In the genomic region with DNA sequence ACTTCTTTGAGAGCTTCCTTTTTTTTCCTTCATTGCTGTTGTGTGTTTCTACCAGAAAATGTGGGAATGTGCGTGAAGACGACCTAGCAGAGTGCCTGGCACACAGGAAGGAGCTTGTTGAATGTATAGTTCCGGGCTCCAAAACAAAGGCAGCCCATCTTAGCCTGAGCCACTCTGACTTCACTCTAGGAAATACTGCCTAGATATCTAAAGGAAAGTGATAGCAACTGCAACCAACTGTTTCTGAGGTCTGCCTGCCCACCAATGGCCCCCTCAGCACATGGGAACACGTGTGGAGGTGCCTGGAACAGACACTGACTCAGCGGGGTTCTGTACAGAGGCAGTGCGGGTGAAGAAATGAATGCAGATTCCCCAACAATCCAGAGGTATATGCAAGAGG, we compare ENCODE assay signal across 15 cellular contexts. TPM values are rescaled to one million over a fixed set of nuclear protein-coding genes. Genes with fewer than 3 reads are reported as not detected.
DNase-seq lines count a peak whose midpoint lies in the region; ATAC-seq, FAIRE-seq and TF ChIP-seq lines count a peak whose summit lies in the region.
"Had no signal": no experiment of that assay in that cellular context is flagged by ENCODE, and none has a peak within 500 bp of the region (broad histone marks: within the 10 kb centered on the region; RNA-seq: fewer than 3 reads in every experiment).

No MANE protein-coding gene starts in this region.

- TF ChIP-seq RAD21 in HepG2 (CRISPR knock-in tag; IDR thresholded peaks at IDR 0.05) = no peak

- WGBS in HepG2 (ENCODE audit: low lambda C conversion rate) = 76% methylated on average over 6 of the region's 6 CpGs

- in situ Hi-C loops in HepG2 (cut with HindIII; ENCODE audit: extremely low pct_ligation_motif_present, low pct_unique_long_range_greater_than_20kb) = no loop called here

- H4K20me1 ChIP-seq in HepG2 (ENCODE audit: insufficient read depth, low read length) = no peaks in the 10 kb centered on the region

- H3K4me2 ChIP-seq in HepG2 (ENCODE audit: low read depth, low read length) = no peak overlapping the region

- TF ChIP-seq POLR2A in HepG2 (IDR thresholded peaks at IDR 0.05; ENCODE audit: insufficient read depth in 1 of 2, low read depth in 2 of 2, low read length in 2 of 2) = no peak

- H3K27ac Mint-ChIP-seq in activated naive CD4-positive, alpha-beta T cell treated with anti-CD3 and anti-CD28 coated beads, Interleukin-2, amount 50 U/mL, for 24 hours = no peak overlapping the region
- H3K27ac Mint-ChIP-seq in T-cell (peak overlapping the region; percentile 69 to 92), type B pancreatic cell (peak overlapping the region; percentile 12)
- H3K27ac Mint-ChIP-seq: activated B cell treated with CpG ODN at 0.5 μM for 24 hours had no signal

- intact Hi-C loops in HepG2 (cut with micrococcal nuclease; ENCODE audit: unreplicated experiment) = no loop called here

- H3K4me3 Mint-ChIP-seq in activated naive CD4-positive, alpha-beta T cell treated with anti-CD3 and anti-CD28 coated beads, Interleukin-2, amount 50 U/mL, for 24 hours = peak overlapping the region; percentile 39
- H3K4me3 Mint-ChIP-seq in T-cell (peak overlapping the region in 2 of 3 donors; percentile 4 to 66), type B pancreatic cell (no peak overlapping the region)
- H3K4me3 Mint-ChIP-seq: activated B cell treated with CpG ODN at 0.5 μM for 24 hours, neural crest cell had no signal

- H3K9me3 Mint-ChIP-seq in activated naive CD4-positive, alpha-beta T cell treated with anti-CD3 and anti-CD28 coated beads, Interleukin-2, amount 50 U/mL, for 24 hours = no peaks in the 10 kb centered on the region
- H3K9me3 Mint-ChIP-seq in T-cell = no peaks in the 10 kb centered on the region
- no peaks in the 10 kb centered on the region for H3K9me3 Mint-ChIP-seq in type B pancreatic cell
- H3K9me3 Mint-ChIP-seq: activated B cell treated with CpG ODN at 0.5 μM for 24 hours, neural crest cell had no signal

- peak overlapping the region; percentile 63 for H3K9ac ChIP-seq in HepG2 (ENCODE audit: insufficient read depth, low read depth, low read length)

- peaks cover 100% of the 10 kb centered on the region for H3K4me1 ChIP-seq in HepG2 (ENCODE audit: insufficient read depth, low read length)

- H3K4me3 ChIP-seq in HepG2 (replicated peaks in 1 of 3; ENCODE audit: insufficient read depth in 1 of 3, low read depth in 2 of 3, low read length in 3 of 3) = no peak overlapping the region
- H3K4me3 ChIP-seq: Peyer's patch had no signal

- TF ChIP-seq EP300 in HepG2 (IDR thresholded peaks at IDR 0.05; ENCODE audit: low read depth in 2 of 2, low read length in 2 of 2) (no peak), HepG2 (CRISPR knock-in tag; IDR thresholded peaks at IDR 0.05; ENCODE audit: borderline replicate concordance) (no peak)

- POLR2A ChIA-PET in T-cell (lab: Charles Lee) (interaction anchor here (0.5 to 1.4 kb wide), 3 partner anchors 14 to 918 kb away, joined by 3 to 8 read pairs (median 7); no protein-coding TSS in a partner anchor), HepG2 (lab: Yijun Ruan, JAX) (interaction anchor here (2.5 to 18.2 kb wide), 2 partner anchors 20 to 31 kb away, joined by 23 to 945 read pairs; partner anchors contain the start of gene XBP1)

- H3K79me2 ChIP-seq in HepG2 (ENCODE audit: insufficient read depth, low read length) = peaks cover 2% of the 10 kb centered on the region

- H3K27ac ChIP-seq in HepG2 (ENCODE audit: extremely low read length, insufficient read depth, low read length) = peak overlapping the region; percentile 98

- no peaks in the 10 kb centered on the region for H3K9me3 ChIP-seq in HepG2 (ENCODE audit: low read length)
- H3K9me3 ChIP-seq: Peyer's patch had no signal

- H3K27me3 ChIP-seq in HepG2 (ENCODE audit: control insufficient read depth in 1 of 2, insufficient read depth in 2 of 2, low read length in 2 of 2) = no peaks in the 10 kb centered on the region
- H3K27me3 ChIP-seq: Peyer's patch had no signal

- no peak for FAIRE-seq in HepG2 (lab: Jason Lieb, UNC)

- BruUV-seq in HepG2 (replicated peaks; lab: Mats Ljungman, UMichigan) = no TSS peak

- peaks cover 4% of the 10 kb centered on the region for H3K36me3 Mint-ChIP-seq in activated naive CD4-positive, alpha-beta T cell treated with anti-CD3 and anti-CD28 coated beads, Interleukin-2, amount 50 U/mL, for 24 hours
- H3K36me3 Mint-ChIP-seq in T-cell = peaks cover 15% of the 10 kb centered on the region
- no peaks in the 10 kb centered on the region for H3K36me3 Mint-ChIP-seq in type B pancreatic cell

- no peak for DNase-seq in activated naive CD4-positive, alpha-beta T cell (lab: John Stamatoyannopoulos, UW)
- DNase-seq in T-cell = no peak
- no peak for DNase-seq in HepG2 (ENCODE audit: low spot score)
- DNase-seq in type B pancreatic cell (ENCODE audit: extremely low spot score, unreplicated experiment) = no peak
- no peak for DNase-seq in HT-29 (ENCODE audit: low spot score)
- DNase-seq in hepatic stellate cell (ENCODE audit: low spot score) = no peak
- no peak for DNase-seq in HUDEP-2 (lab: John Stamatoyannopoulos, UW; ENCODE audit: unreplicated experiment in 76 of 76)
- DNase-seq: activated B cell treated with CpG ODN at 0.5 μM for 24 hours; NCI-H1930; NCI-H524 treated with DMSO at 0.1 percent for 48 hours; stimulated activated naive CD4-positive, alpha-beta T cell had no signal

- no peaks in the 10 kb centered on the region for H3K36me3 ChIP-seq in HepG2 (replicated peaks in 1 of 2; ENCODE audit: control insufficient read depth in 1 of 2, insufficient read depth in 2 of 2, low read length in 2 of 2)
- H3K36me3 ChIP-seq: Peyer's patch had no signal

- H3K27me3 Mint-ChIP-seq in activated naive CD4-positive, alpha-beta T cell treated with anti-CD3 and anti-CD28 coated beads, Interleukin-2, amount 50 U/mL, for 24 hours = no peaks in the 10 kb centered on the region
- H3K27me3 Mint-ChIP-seq in T-cell (no peaks in the 10 kb centered on the region), type B pancreatic cell (no peaks in the 10 kb centered on the region)
- H3K27me3 Mint-ChIP-seq: activated B cell treated with CpG ODN at 0.5 μM for 24 hours had no signal

- no peak overlapping the region for H2AFZ ChIP-seq in HepG2 (ENCODE audit: low read length)

- H3K4me1 Mint-ChIP-seq in activated naive CD4-positive, alpha-beta T cell treated with anti-CD3 and anti-CD28 coated beads, Interleukin-2, amount 50 U/mL, for 24 hours = peaks cover 84% of the 10 kb centered on the region
- H3K4me1 Mint-ChIP-seq in T-cell = peaks cover 85 to 89% (median 86%) of the 10 kb centered on the region in 3 donors
- H3K4me1 Mint-ChIP-seq in type B pancreatic cell (ENCODE audit: unreplicated experiment) = peaks cover 39% of the 10 kb centered on the region

- CTCF ChIA-PET in T-cell (lab: Charles Lee) (interaction anchor here in 1 of 2 donors (1.0 to 1.3 kb wide), 2 partner anchors 12 to 18 kb away, joined by 3 to 4 read pairs; no protein-coding TSS in a partner anchor), HepG2 (lab: Yijun Ruan, JAX; ENCODE audit: low intra/inter-chr PET ratio, low total read pairs) (no interaction called here)

- no peak for ATAC-seq in T-cell (replicated peaks in 1 of 4)
- no peak for ATAC-seq in HepG2
- ATAC-seq: left lobe of liver had no signal

- no peak for TF ChIP-seq CTCF in HepG2 (CRISPR knock-in tag; IDR thresholded peaks at IDR 0.05)
- no peak for TF ChIP-seq CTCF in type B pancreatic cell (conservative IDR thresholded peaks at IDR 0.05)

RNA-seq across cellular contexts. Expression of gene XBP1, which starts 14.7 kb away (rescaled TPM):
- total RNA-seq in T-cell (100 to 1,000 TPM; 132 to 205 (median 140) TPM), HepG2 (2016; rRNA removed; fragmentation: Illumina TruSeq; extraction: Trizol) (313 and 427 TPM in 2 replicates), type B pancreatic cell (ENCODE audit: low replicate concordance) (127 and 170 TPM in 2 replicates)
- total RNA-seq in HepG2 (2016; cell fraction: cytosol; rRNA removed; fragmentation: Illumina TruSeq; extraction: Trizol; ENCODE audit: low read depth) = 141 and 153 TPM in 2 replicates
- total RNA-seq in HepG2 (2016; cell fraction: insoluble cytoplasmic fraction; rRNA removed; fragmentation: Illumina TruSeq; extraction: Trizol) = 301 and 418 TPM in 2 replicates
- total RNA-seq in HepG2 (2016; cell fraction: membrane; rRNA removed; fragmentation: Illumina TruSeq; extraction: Trizol) = 264 and 299 TPM in 2 replicates
- 351 and 393 TPM in 2 replicates for total RNA-seq in HepG2 (2016; cell fraction: nucleus; rRNA removed; fragmentation: Illumina TruSeq; extraction: Trizol)
- polyA plus RNA-seq in HepG2 (2011; rRNA removed) = 394 and 416 TPM in 2 replicates
- polyA plus RNA-seq in HepG2 (2011; cell fraction: cytosol; rRNA removed) = 294 and 385 TPM in 2 replicates
- 177 and 227 TPM in 2 replicates for polyA plus RNA-seq in HepG2 (2011; cell fraction: nucleus; rRNA removed)
- 183 and 277 TPM in 2 replicates for polyA plus RNA-seq in HepG2 (2012)
- 97.4 and 108 TPM in 2 replicates for polyA plus RNA-seq in HepG2 (2016; cell fraction: cytosol; fragmentation: Illumina TruSeq; extraction: Trizol; ENCODE audit: low read depth)
- 293 and 310 TPM in 2 replicates for polyA plus RNA-seq in HepG2 (2016; cell fraction: insoluble cytoplasmic fraction; fragmentation: Illumina TruSeq; extraction: Trizol; ENCODE audit: low read depth)
- 142 and 166 TPM in 2 replicates for polyA plus RNA-seq in HepG2 (2016; cell fraction: membrane; fragmentation: Illumina TruSeq; extraction: Trizol; ENCODE audit: low read depth)
- polyA plus RNA-seq in HepG2 (2016; cell fraction: nucleus; fragmentation: Illumina TruSeq; extraction: Trizol; ENCODE audit: insufficient read depth, low read depth) = 511 and 532 TPM in 2 replicates
- polyA minus RNA-seq in HepG2 (2011; rRNA and poly(A)+ RNA removed; ENCODE audit: low replicate concordance) = 163 and 714 TPM in 2 replicates
- polyA minus RNA-seq in HepG2 (2011; cell fraction: cytosol; rRNA and poly(A)+ RNA removed) = 357 and 375 TPM in 2 replicates
- polyA minus RNA-seq in HepG2 (2011; cell fraction: nucleus; rRNA and poly(A)+ RNA removed) = 208 and 277 TPM in 2 replicates
- total RNA-seq in HT-29 (2014; rRNA removed; shearing (Covaris generic)) = 598 and 686 TPM in 2 replicates

RNA-seq across cellular contexts. Expression of gene CCDC117, which starts 42.6 kb away (rescaled TPM):
- 10 to 100 TPM; 14.4 to 22.7 (median 17.4) TPM for total RNA-seq in T-cell
- total RNA-seq in HepG2 (2016; rRNA removed; fragmentation: Illumina TruSeq; extraction: Trizol) = 34.2 and 43.8 TPM in 2 replicates
- total RNA-seq in HepG2 (2016; cell fraction: cytosol; rRNA removed; fragmentation: Illumina TruSeq; extraction: Trizol; ENCODE audit: low read depth) = 3.6 and 5.8 TPM in 2 replicates
- total RNA-seq in HepG2 (2016; cell fraction: insoluble cytoplasmic fraction; rRNA removed; fragmentation: Illumina TruSeq; extraction: Trizol) = 33.6 and 41.0 TPM in 2 replicates
- total RNA-seq in HepG2 (2016; cell fraction: membrane; rRNA removed; fragmentation: Illumina TruSeq; extraction: Trizol) = 21.8 and 22.8 TPM in 2 replicates
- 18.7 and 21.9 TPM in 2 replicates for total RNA-seq in HepG2 (2016; cell fraction: nucleus; rRNA removed; fragmentation: Illumina TruSeq; extraction: Trizol)
- 12.1 and 12.6 TPM in 2 replicates for polyA plus RNA-seq in HepG2 (2011; rRNA removed)
- 7.2 and 12.4 TPM in 2 replicates for polyA plus RNA-seq in HepG2 (2011; cell fraction: cytosol; rRNA removed)
- 3.6 and 7.1 TPM in 2 replicates for polyA plus RNA-seq in HepG2 (2011; cell fraction: nucleus; rRNA removed)
- polyA plus RNA-seq in HepG2 (2012) = 22.6 and 27.8 TPM in 2 replicates
- polyA plus RNA-seq in HepG2 (2016; cell fraction: cytosol; fragmentation: Illumina TruSeq; extraction: Trizol; ENCODE audit: low read depth) = 2.1 and 2.8 TPM in 2 replicates
- 41.1 and 42.1 TPM in 2 replicates for polyA plus RNA-seq in HepG2 (2016; cell fraction: insoluble cytoplasmic fraction; fragmentation: Illumina TruSeq; extraction: Trizol; ENCODE audit: low read depth)
- 10.2 and 11.0 TPM in 2 replicates for polyA plus RNA-seq in HepG2 (2016; cell fraction: membrane; fragmentation: Illumina TruSeq; extraction: Trizol; ENCODE audit: low read depth)
- 24.6 and 26.0 TPM in 2 replicates for polyA plus RNA-seq in HepG2 (2016; cell fraction: nucleus; fragmentation: Illumina TruSeq; extraction: Trizol; ENCODE audit: insufficient read depth, low read depth)
- polyA minus RNA-seq in HepG2 (2011; rRNA and poly(A)+ RNA removed; ENCODE audit: low replicate concordance) = 4.4 and 5.8 TPM in 2 replicates
- 22.9 and 28.6 TPM in 2 replicates for polyA minus RNA-seq in HepG2 (2011; cell fraction: cytosol; rRNA and poly(A)+ RNA removed)
- 10.7 and 18.3 TPM in 2 replicates for polyA minus RNA-seq in HepG2 (2011; cell fraction: nucleus; rRNA and poly(A)+ RNA removed)
- 29.0 and 40.8 TPM in 2 replicates for total RNA-seq in type B pancreatic cell (ENCODE audit: low replicate concordance)
- 7.2 and 8.2 TPM in 2 replicates for total RNA-seq in HT-29 (2014; rRNA removed; shearing (Covaris generic))
